In genomic region chr1:118077331-118078055, GRCh38 we compare ENCODE assay signal across 8 cellular contexts.
A peak's percentile ranks its signal among the peaks of the same experiment; 100 is the strongest.
DNase-seq lines count a peak whose midpoint lies in the region; ATAC-seq, FAIRE-seq and TF ChIP-seq lines count a peak whose summit lies in the region.

No MANE protein-coding gene starts in this region.

- H3K4me3 Mint-ChIP-seq in neural crest cell: no peak overlapping the region

- TF ChIP-seq CTCF in choroid plexus epithelial cell (conservative IDR thresholded peaks at IDR 0.05; ENCODE audit: low read depth, low read length): peak; percentile 62
- peak; percentile 75 for TF ChIP-seq CTCF in neural crest cell (conservative IDR thresholded peaks at IDR 0.05)

- peak; percentile 25 for DNase-seq in NCI-H2081 treated with DMSO at 0.1 percent for 48 hours (lab: John Stamatoyannopoulos, UW)
- DNase-seq in choroid plexus epithelial cell (ENCODE audit: low read depth): peak; percentile 68
- DNase-seq in neural crest cell (ENCODE audit: low read depth, low spot score): no peak
- no peak for DNase-seq in stimulated activated naive CD4-positive, alpha-beta T cell (lab: John Stamatoyannopoulos, UW)
- no peak for DNase-seq in middle frontal gyrus (ENCODE audit: extremely low spot score, low spot score)
- DNase-seq in activated naive CD4-positive, alpha-beta T cell treated with anti-CD3 and anti-CD28 coated beads, Interleukin-2, amount 50 U/mL, for 16 hours: no peak

- FAIRE-seq in G401.6 (lab: Jason Lieb, UNC): peak; percentile 97

- H3K4me1 Mint-ChIP-seq in neural crest cell: peaks cover 10% of the 10 kb centered on the region

- H3K27ac Mint-ChIP-seq in neural crest cell (ENCODE audit: unreplicated experiment): no peak overlapping the region

- H3K4me3 ChIP-seq in choroid plexus epithelial cell (ENCODE audit: low read depth, low read length): no peak overlapping the region

- H3K36me3 Mint-ChIP-seq in neural crest cell (ENCODE audit: low read depth): no peaks in the 10 kb centered on the region

- no peaks in the 10 kb centered on the region for H3K9me3 Mint-ChIP-seq in neural crest cell

- ATAC-seq in HG03175 (IDR thresholded peaks at IDR 0.05; ENCODE audit: unreplicated experiment): no peak

- H3K27me3 Mint-ChIP-seq in neural crest cell (ENCODE audit: low read depth): no peaks in the 10 kb centered on the region

Comparison
In these comparisons a context has a peak if more than half of its experiments do, and no peak if none do; other contexts are left out.
1. DNase-seq: peak in NCI-H2081 treated with DMSO at 0.1 percent for 48 hours (single experiment) and choroid plexus epithelial cell (single experiment); none in neural crest cell (single experiment), stimulated activated naive CD4-positive, alpha-beta T cell (0 of 6), middle frontal gyrus (single experiment) and activated naive CD4-positive, alpha-beta T cell treated with anti-CD3 and anti-CD28 coated beads, Interleukin-2, amount 50 U/mL, for 16 hours (single experiment).